In genomic region chr10:51405580-51406367, GRCh38 we compare ENCODE assay signal across 1 cellular context.
TF ChIP-seq lines count a peak whose summit lies in the region.

No MANE protein-coding gene starts in this region.

TF ChIP-seq in GM23338, 12 proteins besides CTCF, POLR2A, EP300 and RAD21 (continued from another document):
- TF ChIP-seq ZNF462 (CRISPR knock-in tag; IDR thresholded peaks at IDR 0.05) (no peak), JUNB (IDR thresholded peaks at IDR 0.05; ENCODE audit: unreplicated experiment) (no peak)
